In genomic region chr18:31438402-31438801, GRCh38 we compare ENCODE assay signal across 25 cellular contexts. TPM values are rescaled to one million over a fixed set of nuclear protein-coding genes. Genes with fewer than 3 reads are reported as not detected.
A peak's percentile ranks its signal among the peaks of the same experiment; 100 is the strongest.
DNase-seq lines count a peak whose midpoint lies in the region; ATAC-seq and TF ChIP-seq lines count a peak whose summit lies in the region.
"Had no signal": no experiment of that assay in that cellular context is flagged by ENCODE, and none has a peak within 500 bp of the region (broad histone marks: within the 10 kb centered on the region; RNA-seq: fewer than 3 reads in every experiment).

No MANE protein-coding gene starts in this region.

- H3K36me3 ChIP-seq in hepatocyte (replicated peaks; ENCODE audit: insufficient read depth, low read depth) (no peaks in the 10 kb centered on the region), uterus (no peaks in the 10 kb centered on the region)
- H3K36me3 ChIP-seq: esophagus squamous epithelium had no signal

- CTCF ChIA-PET in activated CD4-positive, alpha-beta T cell treated with anti-CD3 and anti-CD28 coated beads for 36 hours (lab: Charles Lee), result interaction anchor here (1.1 kb wide), 1 partner anchor 52 kb away, joined by 3 read pairs; no protein-coding TSS in a partner anchor

- H3K27me3 ChIP-seq in hepatocyte, result no peaks in the 10 kb centered on the region
- H3K27me3 ChIP-seq in uterus, result no peaks in the 10 kb centered on the region
- H3K27me3 ChIP-seq: esophagus squamous epithelium had no signal

- no peaks in the 10 kb centered on the region for H4K20me1 ChIP-seq in hepatocyte (ENCODE audit: insufficient read depth, poor library complexity, severe bottlenecking)

- H3K27me3 Mint-ChIP-seq in activated CD4-positive, alpha-beta T cell treated with anti-CD3 and anti-CD28 coated beads for 36 hours, result no peaks in the 10 kb centered on the region
- H3K27me3 Mint-ChIP-seq: activated naive CD8-positive, alpha-beta T cell treated with anti-CD3 and anti-CD28 coated beads, Interleukin-2, amount 50 U/mL, for 24 hours; brain; effector memory CD8-positive, alpha-beta T cell; stimulated activated naive CD8-positive, alpha-beta T cell treated with anti-CD3 and anti-CD28 coated beads, Interleukin-15, Interleukin-2, amounts not matched to agents 100 ng/mL and 50 ng/mL, for 24 hours had no signal

- DNase-seq in activated CD4-positive, alpha-beta T cell treated with anti-CD3 and anti-CD28 coated beads for 36 hours, result peak; percentile 8
- DNase-seq in activated CD4-positive, alpha-beta T cell treated with anti-CD3 and anti-CD28 coated beads for 1 hour, result no peak
- DNase-seq in HUDEP-2 (lab: John Stamatoyannopoulos, UW; ENCODE audit: unreplicated experiment in 76 of 76) (no peak), hepatocyte (ENCODE audit: low spot score) (no peak), amniotic stem cell (lab: John Stamatoyannopoulos, UW) (no peak), uterus (no peak)
- DNase-seq: activated CD4-positive, alpha-beta T cell treated with anti-CD3 and anti-CD28 coated beads for 4 hours; activated naive CD8-positive, alpha-beta T cell treated with anti-CD3 and anti-CD28 coated beads, Interleukin-2, amount 50 U/mL, for 24 hours; effector memory CD8-positive, alpha-beta T cell; esophagus squamous epithelium; mammary epithelial cell; MM.1S; NCI-H1436; NCI-H526; nucleus accumbens; stimulated activated CD4-positive, alpha-beta T cell treated with anti-CD3 and anti-CD28 coated beads, Interleukin-4, amount 100 ng/mL, for 24 hours; trophoblast cell had no signal

- H3K4me1 ChIP-seq in hepatocyte (ENCODE audit: insufficient read depth) (no peaks in the 10 kb centered on the region), uterus (no peaks in the 10 kb centered on the region)

- H3K9me3 Mint-ChIP-seq in activated CD4-positive, alpha-beta T cell treated with anti-CD3 and anti-CD28 coated beads for 36 hours (ENCODE audit: low read depth), result no peaks in the 10 kb centered on the region
- H3K9me3 Mint-ChIP-seq: activated naive CD8-positive, alpha-beta T cell treated with anti-CD3 and anti-CD28 coated beads, Interleukin-2, amount 50 U/mL, for 24 hours had no signal

- H3K4me3 ChIP-seq in hepatocyte (no peak overlapping the region), uterus (no peak overlapping the region)
- H3K4me3 ChIP-seq: esophagus squamous epithelium, K562, smooth muscle cell had no signal

- H3K79me2 ChIP-seq in hepatocyte, result no peaks in the 10 kb centered on the region

- no peaks in the 10 kb centered on the region for H3K4me1 Mint-ChIP-seq in activated CD4-positive, alpha-beta T cell treated with anti-CD3 and anti-CD28 coated beads for 36 hours
- H3K4me1 Mint-ChIP-seq: activated naive CD8-positive, alpha-beta T cell treated with anti-CD3 and anti-CD28 coated beads, Interleukin-2, amount 50 U/mL, for 24 hours; brain had no signal

- H3K4me2 ChIP-seq in hepatocyte, result no peak overlapping the region
- H3K4me2 ChIP-seq: smooth muscle cell had no signal

- no peak for ATAC-seq in activated CD4-positive, alpha-beta T cell treated with anti-CD3 and anti-CD28 coated beads for 36 hours
- ATAC-seq in GM21390 (IDR thresholded peaks at IDR 0.05; ENCODE audit: unreplicated experiment) (peak; percentile 51), HG03039 (IDR thresholded peaks at IDR 0.05; ENCODE audit: unreplicated experiment) (peak; percentile 92)
- ATAC-seq: activated naive CD8-positive, alpha-beta T cell treated with anti-CD3 and anti-CD28 coated beads, Interleukin-2, amount 50 U/mL, for 24 hours; effector memory CD8-positive, alpha-beta T cell; K562 had no signal

- WGBS in hepatocyte (ENCODE audit: low lambda C conversion rate, missing lambda C conversion rate), result 79% methylated on average over 2 of the region's 2 CpGs

- no peak overlapping the region for H3K4me3 Mint-ChIP-seq in activated CD4-positive, alpha-beta T cell treated with anti-CD3 and anti-CD28 coated beads for 36 hours
- H3K4me3 Mint-ChIP-seq: activated naive CD8-positive, alpha-beta T cell treated with anti-CD3 and anti-CD28 coated beads, Interleukin-2, amount 50 U/mL, for 24 hours; brain; effector memory CD8-positive, alpha-beta T cell; stimulated activated naive CD8-positive, alpha-beta T cell treated with anti-CD3 and anti-CD28 coated beads, Interleukin-15, Interleukin-2, amounts not matched to agents 100 ng/mL and 50 ng/mL, for 24 hours had no signal

- POLR2A ChIA-PET in activated CD4-positive, alpha-beta T cell treated with anti-CD3 and anti-CD28 coated beads for 36 hours (lab: Charles Lee), result no interaction called here

- no peak for TF ChIP-seq POLR2A in uterus (IDR thresholded peaks at IDR 0.05)

- no peak overlapping the region for H2AFZ ChIP-seq in hepatocyte

- H3K27ac Mint-ChIP-seq in activated CD4-positive, alpha-beta T cell treated with anti-CD3 and anti-CD28 coated beads for 36 hours, result no peak overlapping the region
- H3K27ac Mint-ChIP-seq: activated naive CD8-positive, alpha-beta T cell treated with anti-CD3 and anti-CD28 coated beads, Interleukin-2, amount 50 U/mL, for 24 hours; brain; effector memory CD8-positive, alpha-beta T cell; stimulated activated naive CD8-positive, alpha-beta T cell treated with anti-CD3 and anti-CD28 coated beads, Interleukin-15, Interleukin-2, amounts not matched to agents 100 ng/mL and 50 ng/mL, for 24 hours had no signal

- H3K36me3 Mint-ChIP-seq in activated CD4-positive, alpha-beta T cell treated with anti-CD3 and anti-CD28 coated beads for 36 hours (ENCODE audit: low read depth), result no peaks in the 10 kb centered on the region
- H3K36me3 Mint-ChIP-seq: brain had no signal

- no peak overlapping the region for H3K27ac ChIP-seq in hepatocyte
- no peak overlapping the region for H3K27ac ChIP-seq in uterus
- H3K27ac ChIP-seq: 22Rv1 had no signal

- intact Hi-C loops in activated CD4-positive, alpha-beta T cell treated with anti-CD3 and anti-CD28 coated beads for 36 hours (cut with DNase I, micrococcal nuclease), result no loop called here
- intact Hi-C loops in uterus (cut with DNase I; ENCODE audit: low total_unique reads), result no loop called here

- TF ChIP-seq CTCF in hepatocyte (IDR thresholded peaks at IDR 0.05; ENCODE audit: poor library complexity) (no peak), uterus (IDR thresholded peaks at IDR 0.05) (no peak)

- H3K9me2 ChIP-seq in hepatocyte (replicated peaks; ENCODE audit: insufficient read depth), result no peaks in the 10 kb centered on the region

- no peaks in the 10 kb centered on the region for H3K9me3 ChIP-seq in hepatocyte (ENCODE audit: low read depth)
- H3K9me3 ChIP-seq in uterus, result no peaks in the 10 kb centered on the region
- H3K9me3 ChIP-seq: esophagus squamous epithelium had no signal

RNA-seq across cellular contexts. Expression of gene DSG3, which starts 9.1 kb away (rescaled TPM):
- not detected for total RNA-seq in activated CD4-positive, alpha-beta T cell treated with anti-CD3 and anti-CD28 coated beads for 36 hours
- total RNA-seq in hepatocyte (0.36 and 0.43 TPM in 2 replicates), uterus (under 1 TPM in 2 of 4 donors, not detected in 2; 0.07 to 0.12 TPM)
- 0.72 TPM in 1 of 2 replicates, not detected in the other for polyA plus RNA-seq in hepatocyte
- total RNA-seq: RPMI7951 had no signal

RNA-seq across cellular contexts. Expression of gene DSG2, which starts 59.6 kb away (rescaled TPM):
- total RNA-seq in activated CD4-positive, alpha-beta T cell treated with anti-CD3 and anti-CD28 coated beads for 36 hours, result 1 to 10 TPM; 1.1 to 1.3 TPM
- total RNA-seq in hepatocyte, result 98.1 and 105 TPM in 2 replicates
- polyA plus RNA-seq in hepatocyte, result 67.7 and 68.1 TPM in 2 replicates
- 10 to 100 TPM in 1 of 4 donors, 1 to 10 TPM in 3; 3.5 to 25.0 (median 7.9) TPM for total RNA-seq in uterus
